20 cellular contexts compared by ENCODE assay signal in genomic region chr5:76503929-76504328, GRCh38.
"Had no signal": no experiment of that assay in that cellular context is flagged by ENCODE, and none has a peak within 500 bp of the region (broad histone marks: within the 10 kb centered on the region; RNA-seq: fewer than 3 reads in every experiment).

No MANE protein-coding gene starts in this region.

- H3K27ac ChIP-seq: foreskin keratinocyte, left lung, sigmoid colon, upper lobe of right lung had no signal

- H3K4me3 ChIP-seq: left lung, sigmoid colon, upper lobe of right lung had no signal

- H3K27me3 ChIP-seq: left lung, sigmoid colon, upper lobe of right lung had no signal

- FAIRE-seq: kidney had no signal

- H3K36me3 Mint-ChIP-seq: brain, mesothelial cell of epicardium had no signal

- H3K36me3 ChIP-seq: left lung, sigmoid colon, upper lobe of right lung had no signal

- DNase-seq: activated CD4-positive, alpha-beta memory T cell treated with anti-CD3 and anti-CD28 coated beads, Interleukin-2, amount 10 ng/mL, durations not matched to agents 7 days and 5 days; activated CD4-positive, alpha-beta T cell treated with anti-CD3 and anti-CD28 coated beads, Interleukin-2, amount 10 ng/mL, durations not matched to agents 24 days and 14 days; activated effector memory CD4-positive, alpha-beta T cell treated with anti-CD3 and anti-CD28 coated beads, Interleukin-2, amount 50 U/mL, for 16 hours; activated naive CD4-positive, alpha-beta T cell treated with anti-CD3 and anti-CD28 coated beads, Interleukin-2, amount 50 U/mL, for 16 hours; activated T-cell treated with anti-CD3 and anti-CD28 coated beads, Interleukin-2, amount 50 U/mL, for 72 hours; aorta; dermis blood vessel endothelial cell; effector CD8-positive, alpha-beta T cell; foreskin keratinocyte; kidney; left lung; posterior cingulate gyrus; sigmoid colon; stimulated activated CD4-positive, alpha-beta T cell treated with anti-CD3 and anti-CD28 coated beads, Interleukin-4, amount 100 ng/mL, for 1 hour; stimulated activated naive CD8-positive, alpha-beta T cell treated with anti-CD3 and anti-CD28 coated beads, Interleukin-15, Interleukin-2, amounts not matched to agents 100 U/mL and 50 U/mL, for 24 hours; upper lobe of right lung had no signal

- H3K27ac Mint-ChIP-seq: activated CD4-positive, alpha-beta memory T cell treated with anti-CD3 and anti-CD28 coated beads, Interleukin-2, amount 10 ng/mL, durations not matched to agents 7 days and 5 days; activated CD4-positive, alpha-beta T cell treated with anti-CD3 and anti-CD28 coated beads, Interleukin-2, amount 10 ng/mL, durations not matched to agents 24 days and 14 days; activated T-cell treated with anti-CD3 and anti-CD28 coated beads, Interleukin-2, amount 50 U/mL, for 72 hours; brain; mesothelial cell of epicardium; nephron had no signal

- ATAC-seq: activated CD4-positive, CD25-positive, alpha-beta regulatory T cell treated with anti-CD3 and anti-CD28 coated beads, Interleukin-2, amount 50 U/mL, for 24 hours; activated T-cell treated with anti-CD3 and anti-CD28 coated beads, Interleukin-2, amount 50 U/mL, for 72 hours; foreskin keratinocyte; left lung; stimulated activated naive CD8-positive, alpha-beta T cell treated with anti-CD3 and anti-CD28 coated beads, Interleukin-15, Interleukin-2, amounts not matched to agents 100 U/mL and 50 U/mL, for 24 hours; upper lobe of right lung had no signal

- H3K9me3 ChIP-seq: left lung, sigmoid colon, upper lobe of right lung had no signal

- H3K4me1 ChIP-seq: foreskin keratinocyte, sigmoid colon, upper lobe of right lung had no signal

- H3K4me3 Mint-ChIP-seq: activated CD4-positive, alpha-beta memory T cell treated with anti-CD3 and anti-CD28 coated beads, Interleukin-2, amount 10 ng/mL, durations not matched to agents 7 days and 5 days; activated CD4-positive, alpha-beta T cell treated with anti-CD3 and anti-CD28 coated beads, Interleukin-2, amount 10 ng/mL, durations not matched to agents 24 days and 14 days; activated T-cell treated with anti-CD3 and anti-CD28 coated beads, Interleukin-2, amount 50 U/mL, for 72 hours; brain; mesothelial cell of epicardium; nephron had no signal

- H3K9me3 Mint-ChIP-seq: activated CD4-positive, alpha-beta memory T cell treated with anti-CD3 and anti-CD28 coated beads, Interleukin-2, amount 10 ng/mL, durations not matched to agents 7 days and 5 days; activated CD4-positive, alpha-beta T cell treated with anti-CD3 and anti-CD28 coated beads, Interleukin-2, amount 10 ng/mL, durations not matched to agents 24 days and 14 days; activated T-cell treated with anti-CD3 and anti-CD28 coated beads, Interleukin-2, amount 50 U/mL, for 72 hours; brain; mesothelial cell of epicardium; nephron had no signal

- H3K27me3 Mint-ChIP-seq: activated CD4-positive, alpha-beta memory T cell treated with anti-CD3 and anti-CD28 coated beads, Interleukin-2, amount 10 ng/mL, durations not matched to agents 7 days and 5 days; activated CD4-positive, alpha-beta T cell treated with anti-CD3 and anti-CD28 coated beads, Interleukin-2, amount 10 ng/mL, durations not matched to agents 24 days and 14 days had no signal

- H3K4me1 Mint-ChIP-seq: nephron had no signal
